In genomic region chr21:33794586-33794985, GRCh38 we compare ENCODE assay signal across 21 cellular contexts.
DNase-seq lines count a peak whose midpoint lies in the region; ATAC-seq and TF ChIP-seq lines count a peak whose summit lies in the region.
"Had no signal": no experiment of that assay in that cellular context is flagged by ENCODE, and none has a peak within 500 bp of the region (broad histone marks: within the 10 kb centered on the region; RNA-seq: fewer than 3 reads in every experiment).

No MANE protein-coding gene starts in this region.

- no peak overlapping the region for H3K9ac ChIP-seq in HUES48 (ENCODE audit: low read depth, low read length)
- no peak overlapping the region for H3K9ac ChIP-seq in iPS-20b (ENCODE audit: low read depth, low read length)
- H3K9ac ChIP-seq: GM23248 had no signal

- DNase-seq in MV-4-11 (lab: John Stamatoyannopoulos, UW) = no peak
- no peak for DNase-seq in stimulated activated CD4-positive, alpha-beta T cell treated with anti-CD3 and anti-CD28 coated beads, Interleukin-12 subunit alpha, Interleukin-12 subunit beta, amount 100 ng/mL, for 4 hours
- DNase-seq in osteoblast (ENCODE audit: insufficient read length, low spot score, missing footprints) = no peak
- DNase-seq: C1 segment of cervical spinal cord; Caco-2; CD4-positive, alpha-beta memory T cell; GDM1; GM23248; IMR-90; KG1; MG63; NCI-H2029 treated with DMSO at 0.1 percent for 48 hours; NCI-H526 treated with DMSO at 0.1 percent for 48 hours; SHP77 had no signal

- H3K27ac ChIP-seq in HUES48 (ENCODE audit: low read depth, low read length) (peak overlapping the region; percentile 74), ectodermal cell (ENCODE audit: insufficient read depth, low read depth, low read length, poor library complexity, severe bottlenecking) (peak overlapping the region; percentile 58), iPS-20b (ENCODE audit: low read length) (no peak overlapping the region), osteoblast (ENCODE audit: low read depth, low read length) (no peak overlapping the region)
- H3K27ac ChIP-seq: GM23248, RWPE1 had no signal

- no peak for ATAC-seq in HG03139 (IDR thresholded peaks at IDR 0.05; ENCODE audit: unreplicated experiment)
- ATAC-seq: GM12878, Panc1 had no signal

- H3K4me1 ChIP-seq in HUES48 (ENCODE audit: control insufficient read depth, insufficient read depth, low read length) (peaks cover 16% of the 10 kb centered on the region), ectodermal cell (ENCODE audit: control insufficient read depth, insufficient read depth, low read length) (peaks cover 12% of the 10 kb centered on the region), iPS-20b (ENCODE audit: insufficient read depth, low read length) (peaks cover 11% of the 10 kb centered on the region), osteoblast (ENCODE audit: insufficient read depth, low read length) (peaks cover under 1% of the 10 kb centered on the region)
- H3K4me1 ChIP-seq: Caco-2 had no signal

- H2AFZ ChIP-seq in osteoblast (ENCODE audit: low read length) = no peak overlapping the region
- H2AFZ ChIP-seq: GM23248 had no signal

- H3K27me3 ChIP-seq in HUES48 (ENCODE audit: control insufficient read depth, insufficient read depth, low read length) (no peaks in the 10 kb centered on the region), ectodermal cell (ENCODE audit: control insufficient read depth, insufficient read depth, low read length, poor library complexity, severe bottlenecking) (no peaks in the 10 kb centered on the region), iPS-20b (ENCODE audit: insufficient read depth, low read length) (no peaks in the 10 kb centered on the region), osteoblast (ENCODE audit: insufficient read depth, low read length) (no peaks in the 10 kb centered on the region)
- H3K27me3 ChIP-seq: MG63 had no signal

- WGBS in ectodermal cell, 2 experiments = 7 to 16% methylated on average over 1 to 2 of the region's 2 CpGs

- no peaks in the 10 kb centered on the region for H3K79me2 ChIP-seq in osteoblast (ENCODE audit: insufficient read depth, low read length)

- H3K36me3 ChIP-seq in HUES48 (ENCODE audit: control insufficient read depth, insufficient read depth, low read length) = peaks cover 41% of the 10 kb centered on the region
- H3K36me3 ChIP-seq in ectodermal cell (ENCODE audit: control insufficient read depth, insufficient read depth, low read length) = peaks cover 18% of the 10 kb centered on the region
- H3K36me3 ChIP-seq in iPS-20b (ENCODE audit: insufficient read depth, low read depth, low read length) = peaks cover 40% of the 10 kb centered on the region
- H3K36me3 ChIP-seq in osteoblast (ENCODE audit: insufficient read depth, low read length) = peaks cover 19% of the 10 kb centered on the region
- H3K36me3 ChIP-seq: MG63 had no signal

- H3K9me3 ChIP-seq in HUES48 (ENCODE audit: control insufficient read depth, insufficient read depth, low read length) (no peaks in the 10 kb centered on the region), ectodermal cell (ENCODE audit: control insufficient read depth, low read length) (no peaks in the 10 kb centered on the region), iPS-20b (ENCODE audit: insufficient read depth, low read depth, low read length) (no peaks in the 10 kb centered on the region), osteoblast (ENCODE audit: low read depth, low read length) (no peaks in the 10 kb centered on the region)
- H3K9me3 ChIP-seq: Caco-2, MG63 had no signal

- no peak for TF ChIP-seq CTCF in osteoblast (IDR thresholded peaks at IDR 0.05; ENCODE audit: extremely low read depth, low read depth, low read length)

- H3K4me3 ChIP-seq in HUES48 (ENCODE audit: low read depth, low read length) (no peak overlapping the region), ectodermal cell (ENCODE audit: insufficient read depth, low read depth, low read length) (no peak overlapping the region), iPS-20b (ENCODE audit: low read length) (peak overlapping the region; percentile 2; the same call in 1 of the 2 replicates), osteoblast (ENCODE audit: insufficient read depth, low read length) (no peak overlapping the region)
- H3K4me3 ChIP-seq: GM12878, GM23248, MG63 had no signal

- H4K20me1 ChIP-seq in osteoblast (ENCODE audit: insufficient read depth, low read length) = no peaks in the 10 kb centered on the region

- no peak overlapping the region for H3K4me2 ChIP-seq in osteoblast (ENCODE audit: insufficient read depth, low read length)

Comparison
In these comparisons a context has a peak if more than half of its experiments do, and no peak if none do; other contexts are left out.
1. H3K27ac ChIP-seq: peak in HUES48 (single experiment) and ectodermal cell (single experiment); none in iPS-20b (single experiment) and osteoblast (single experiment).